Comparison of ENCODE assay signal across 23 cellular contexts in the genomic region with DNA sequence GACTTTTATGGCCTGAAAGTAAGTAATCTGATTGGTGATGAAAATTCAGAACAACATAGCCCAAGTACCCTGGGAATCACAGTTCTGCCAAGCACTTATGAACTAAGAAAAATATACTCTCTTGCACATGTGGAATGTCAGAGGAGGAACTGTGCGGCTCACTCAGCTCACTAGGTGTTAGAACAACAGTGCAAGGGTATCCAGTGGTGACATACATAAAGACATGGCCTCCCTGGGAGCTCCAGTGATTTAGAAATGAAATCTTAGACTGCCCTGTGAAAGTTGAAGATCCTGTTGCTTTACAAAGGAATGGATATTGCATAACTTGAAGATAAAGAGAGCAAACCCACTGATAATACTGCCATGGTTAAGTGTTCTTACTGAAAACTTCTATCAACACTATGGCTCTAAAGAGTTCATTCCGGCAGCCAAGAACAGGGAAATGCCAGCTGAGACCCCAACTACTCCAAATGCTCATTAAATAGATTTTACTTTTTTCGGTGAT.
DNase-seq lines count a peak whose midpoint lies in the region; ATAC-seq, FAIRE-seq and TF ChIP-seq lines count a peak whose summit lies in the region.
"Had no signal": no experiment of that assay in that cellular context is flagged by ENCODE, and none has a peak within 500 bp of the region (broad histone marks: within the 10 kb centered on the region; RNA-seq: fewer than 3 reads in every experiment).

No MANE protein-coding gene starts in this region.

- peaks cover 6 to 21% of the 10 kb centered on the region in 2 donors for H3K4me1 Mint-ChIP-seq in natural killer cell
- H3K4me1 Mint-ChIP-seq: GM23338 had no signal

- no peaks in the 10 kb centered on the region for H3K27me3 ChIP-seq in neutrophil
- H3K27me3 ChIP-seq in vagina, result no peaks in the 10 kb centered on the region
- H3K27me3 ChIP-seq: BLaER1, Peyer's patch had no signal

- H3K4me3 ChIP-seq in HEK293 (ENCODE audit: low read depth, low read length), result no peak overlapping the region
- H3K4me3 ChIP-seq in fibroblast of the aortic adventitia (ENCODE audit: low read depth, low read length), result no peak overlapping the region
- H3K4me3 ChIP-seq in neutrophil (ENCODE audit: low read depth in 1 of 2, low read length in 1 of 2), result no peak overlapping the region
- H3K4me3 ChIP-seq in vagina, result no peak overlapping the region
- H3K4me3 ChIP-seq: BLaER1, GM12878, GM23338, Peyer's patch had no signal

- H3K36me3 ChIP-seq in HEK293 (ENCODE audit: control insufficient read depth in 2 of 2, insufficient read depth in 1 of 2, low read length in 2 of 2) (no peaks in the 10 kb centered on the region), neutrophil (no peaks in the 10 kb centered on the region), vagina (no peaks in the 10 kb centered on the region)
- H3K36me3 ChIP-seq: BLaER1, Peyer's patch had no signal

- TF ChIP-seq CTCF in HEK293 (tag by site-specific recombination; IDR thresholded peaks at IDR 0.05) (no peak), fibroblast of the aortic adventitia (IDR thresholded peaks at IDR 0.05; ENCODE audit: insufficient read depth, low read length) (no peak), neutrophil (IDR thresholded peaks at IDR 0.05) (no peak), natural killer cell (IDR thresholded peaks at IDR 0.05) (no peak), vagina (IDR thresholded peaks at IDR 0.05) (no peak)

- no peak for TF ChIP-seq POLR2A in vagina (IDR thresholded peaks at IDR 0.05)

- H3K27ac Mint-ChIP-seq in natural killer cell, result no peak overlapping the region
- H3K27ac Mint-ChIP-seq: CD8-positive, alpha-beta T cell; GM23338 had no signal

- no peak overlapping the region for H3K4me3 Mint-ChIP-seq in natural killer cell
- H3K4me3 Mint-ChIP-seq: CD8-positive, alpha-beta T cell; GM23338 had no signal

- CTCF ChIA-PET in HEK293 (lab: Yijun Ruan, JAX), result no interaction called here

- H3K4me1 ChIP-seq in HEK293 (ENCODE audit: control insufficient read depth, insufficient read depth, low read length) (no peaks in the 10 kb centered on the region), neutrophil (ENCODE audit: control insufficient read depth in 1 of 2, insufficient read depth in 1 of 2, low read depth in 1 of 2, low read length in 1 of 2) (no peaks in the 10 kb centered on the region), vagina (no peaks in the 10 kb centered on the region)
- H3K4me1 ChIP-seq: BLaER1, Peyer's patch had no signal

- ATAC-seq in natural killer cell, result no peak
- no peak for ATAC-seq in GM18909 (IDR thresholded peaks at IDR 0.05; ENCODE audit: poor library complexity, unreplicated experiment)
- ATAC-seq: CD8-positive, alpha-beta T cell; GM12878; GM23338; Right ventricle myocardium inferior had no signal

- DNase-seq in fibroblast of the aortic adventitia (ENCODE audit: low read depth) (peak; percentile 6), natural killer cell (no peak), substantia nigra (lab: John Stamatoyannopoulos, UW) (no peak), vagina (ENCODE audit: extremely low spot score in 2 of 2) (no peak)
- DNase-seq: Calu3; CD8-positive, alpha-beta T cell; HCEC 1CT; NCI-H1417; NCI-H187 treated with DMSO at 0.1 percent for 48 hours; NCI-H2171; NCI-H446 treated with DMSO at 0.1 percent for 48 hours; NK-92 treated with Interleukin-12 subunit alpha and Interleukin-12 subunit beta, amount 100 ng/mL, for 24 hours; Peyer's patch had no signal

- no peak overlapping the region for H3K27ac ChIP-seq in HEK293 (ENCODE audit: extremely low read depth, low read depth, low read length)
- H3K27ac ChIP-seq in neutrophil, result peak overlapping the region; percentile 43
- H3K27ac ChIP-seq in substantia nigra (ENCODE audit: low read depth, low read length, poor library complexity, severe bottlenecking), result no peak overlapping the region
- H3K27ac ChIP-seq in vagina, result no peak overlapping the region
- H3K27ac ChIP-seq: BLaER1, KMS-11, Peyer's patch had no signal

- POLR2A ChIA-PET in HEK293 (lab: Yijun Ruan, JAX), result no interaction called here

- FAIRE-seq in TTC549 (lab: Jason Lieb, UNC), result peak; percentile 100
- FAIRE-seq: GM12878, GM19239 had no signal

- H3K9me3 ChIP-seq in HEK293 (ENCODE audit: control insufficient read depth, insufficient read depth, low read depth, low read length) (no peaks in the 10 kb centered on the region), neutrophil (no peaks in the 10 kb centered on the region), vagina (no peaks in the 10 kb centered on the region)
- H3K9me3 ChIP-seq: BLaER1, Peyer's patch had no signal

- intact Hi-C loops in natural killer cell (cut with micrococcal nuclease), result no loop called here
- intact Hi-C loops in vagina (cut with DNase I), result no loop called here

- no peaks in the 10 kb centered on the region for H3K27me3 Mint-ChIP-seq in natural killer cell (ENCODE audit: low read depth in 2 of 2)

- H3K9me3 Mint-ChIP-seq in natural killer cell, result no peaks in the 10 kb centered on the region
- H3K9me3 Mint-ChIP-seq: CD8-positive, alpha-beta T cell; GM23338 had no signal

- no peaks in the 10 kb centered on the region for H3K36me3 Mint-ChIP-seq in natural killer cell

TF ChIP-seq in HEK293, 187 proteins besides CTCF, POLR2A, EP300 and RAD21:
- TF ChIP-seq ZIC2 (tag by site-specific recombination; IDR thresholded peaks at IDR 0.05) (peak; percentile 68), ZNF133 (tag by site-specific recombination; IDR thresholded peaks at IDR 0.05) (no peak), SCRT2 (tag by site-specific recombination; IDR thresholded peaks at IDR 0.05) (0 out of 2 replicates have a peak, but pooled peaks have one; percentile 18)
TF ChIP-seq in HEK293: peak in this region for 2.
